ENCODE assay signal across 7 cellular contexts in genomic region chr10:26931223-26931622, GRCh38.
A peak's percentile ranks its signal among the peaks of the same experiment; 100 is the strongest.
DNase-seq lines count a peak whose midpoint lies in the region; ATAC-seq, FAIRE-seq and TF ChIP-seq lines count a peak whose summit lies in the region.

No MANE protein-coding gene starts in this region.

- H3K36me3 ChIP-seq in colonic mucosa (no peaks in the 10 kb centered on the region), rectal smooth muscle tissue (ENCODE audit: control insufficient read depth, insufficient read depth, low read length) (no peaks in the 10 kb centered on the region)

- no peaks in the 10 kb centered on the region for H3K9me3 ChIP-seq in colonic mucosa

- no peak overlapping the region for H3K27ac ChIP-seq in colonic mucosa
- H3K27ac ChIP-seq in rectal smooth muscle tissue (ENCODE audit: low read depth, low read length), result no peak overlapping the region

- H3K27me3 ChIP-seq in colonic mucosa (no peaks in the 10 kb centered on the region), rectal smooth muscle tissue (ENCODE audit: control insufficient read depth, insufficient read depth, low read length) (no peaks in the 10 kb centered on the region)

- H3K4me1 ChIP-seq in colonic mucosa, result no peaks in the 10 kb centered on the region
- no peaks in the 10 kb centered on the region for H3K4me1 ChIP-seq in rectal smooth muscle tissue (ENCODE audit: control insufficient read depth, insufficient read depth, low read length)

- intact Hi-C loops in colonic mucosa (cut with DNase I), result no loop called here

- H3K4me3 ChIP-seq in colonic mucosa, result no peak overlapping the region
- H3K4me3 ChIP-seq in rectal smooth muscle tissue (ENCODE audit: low read length), result peak overlapping the region; percentile 32

- no peak for TF ChIP-seq CTCF in colonic mucosa (IDR thresholded peaks at IDR 0.05)

- DNase-seq in colonic mucosa, result peak; percentile 39
- no peak for DNase-seq in HTR-8/SVneo (ENCODE audit: insufficient read length, low spot score)
- no peak for DNase-seq in central memory CD4-positive, alpha-beta T cell
- DNase-seq in middle frontal gyrus (ENCODE audit: extremely low spot score, low spot score), result no peak

- no peak for FAIRE-seq in HTR-8/SVneo (lab: Jason Lieb, UNC)

- peak; percentile 99 for ATAC-seq in GM19372 (IDR thresholded peaks at IDR 0.05; ENCODE audit: low read depth, unreplicated experiment)
- ATAC-seq in HG03045 (IDR thresholded peaks at IDR 0.05; ENCODE audit: unreplicated experiment), result peak; percentile 91

- H3K9ac ChIP-seq in colonic mucosa (ENCODE audit: low read depth in 2 of 2, low read length in 2 of 2) (no peak overlapping the region), rectal smooth muscle tissue (ENCODE audit: low read length) (no peak overlapping the region)
